ENCODE assay signal across 17 cellular contexts in the genomic region with DNA sequence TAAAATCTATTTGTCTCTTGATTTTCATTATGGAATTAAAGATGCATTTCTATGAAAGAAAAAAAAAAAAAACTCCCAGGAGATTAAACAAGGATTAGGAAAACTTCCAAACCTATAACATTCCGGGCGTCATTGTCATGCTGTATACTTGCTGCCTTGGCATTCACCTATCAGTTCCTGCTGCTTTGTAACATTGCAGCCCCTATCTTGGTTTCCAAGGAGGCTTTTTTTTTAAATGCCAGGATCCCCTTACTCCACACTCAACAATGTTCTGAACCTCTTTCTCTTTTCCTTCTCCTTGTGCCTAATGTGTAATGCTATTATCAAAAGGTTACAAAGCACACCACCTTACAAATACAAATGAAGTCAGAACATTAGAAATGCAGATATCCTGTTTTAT. TPM values are rescaled to one million over a fixed set of nuclear protein-coding genes. Genes with fewer than 3 reads are reported as not detected.
A peak's percentile ranks its signal among the peaks of the same experiment; 100 is the strongest.
DNase-seq lines count a peak whose midpoint lies in the region; TF ChIP-seq lines count a peak whose summit lies in the region.
"Had no signal": no experiment of that assay in that cellular context is flagged by ENCODE, and none has a peak within 500 bp of the region (broad histone marks: within the 10 kb centered on the region; RNA-seq: fewer than 3 reads in every experiment).

No MANE protein-coding gene starts in this region.

- 0 out of 2 replicates have a peak overlapping the region, but pooled peaks have one; percentile 14 for H3K27ac ChIP-seq in VCaP
- H3K27ac ChIP-seq: BLaER1, C4-2B, GM23248 had no signal

- H3K4me3 ChIP-seq in HAP-1 (no peak overlapping the region), fibroblast of the aortic adventitia (ENCODE audit: low read depth, low read length) (no peak overlapping the region)
- H3K4me3 ChIP-seq: BLaER1, GM23248 had no signal

- TF ChIP-seq CTCF in VCaP (conservative IDR thresholded peaks at IDR 0.05) (no peak), fibroblast of the aortic adventitia (IDR thresholded peaks at IDR 0.05; ENCODE audit: insufficient read depth, low read length) (no peak)

- H3K4me1 ChIP-seq in HAP-1 = peaks cover 16% of the 10 kb centered on the region
- H3K4me1 ChIP-seq: Caco-2 had no signal

- H3K36me3 ChIP-seq in HAP-1 (replicated peaks) = no peaks in the 10 kb centered on the region
- H3K36me3 ChIP-seq: BLaER1 had no signal

- H3K27me3 ChIP-seq in HAP-1 (ENCODE audit: low read depth) = no peaks in the 10 kb centered on the region
- H3K27me3 ChIP-seq: BLaER1 had no signal

- peak; percentile 60 to 72 for DNase-seq in HAP-1 (ENCODE audit: low spot score in 2 of 2)
- peak; percentile 15 for DNase-seq in fibroblast of the aortic adventitia (ENCODE audit: low read depth)
- DNase-seq in NCI-H1417 treated with DMSO at 0.1 percent for 48 hours (lab: John Stamatoyannopoulos, UW) = no peak
- no peak for DNase-seq in activated CD4-positive, alpha-beta T cell treated with anti-CD3 and anti-CD28 coated beads for 48 hours
- no peak for DNase-seq in GM19240 (ENCODE audit: insufficient read length, low spot score)
- DNase-seq: Caco-2; CD4-positive, CD25-positive, alpha-beta regulatory T cell; CD8-positive, alpha-beta T cell; DMS153; DND-41; GM23248; H9; HFFc6 had no signal

- no peaks in the 10 kb centered on the region for H3K9me3 ChIP-seq in HAP-1
- H3K9me3 ChIP-seq: Caco-2 had no signal

- in situ Hi-C loops in HAP-1 (cut with MboI; ENCODE audit: low sequenced_read_pairs) = no loop called here

RNA-seq across cellular contexts. Expression of a gene that starts 20.5 kb away (rescaled TPM):
- total RNA-seq in fibroblast of the aortic adventitia (ENCODE audit: low replicate concordance) = not detected in 2 replicates
- total RNA-seq: Caco-2, GM23248, H4, HFFc6 had no signal

Comparison
In these comparisons a context has a peak if more than half of its experiments do, and no peak if none do; other contexts are left out.
1. DNase-seq: peak in HAP-1 (2 of 2) and fibroblast of the aortic adventitia (single experiment); none in NCI-H1417 treated with DMSO at 0.1 percent for 48 hours (single experiment), activated CD4-positive, alpha-beta T cell treated with anti-CD3 and anti-CD28 coated beads for 48 hours (single experiment) and GM19240 (single experiment).